In the genomic region with DNA sequence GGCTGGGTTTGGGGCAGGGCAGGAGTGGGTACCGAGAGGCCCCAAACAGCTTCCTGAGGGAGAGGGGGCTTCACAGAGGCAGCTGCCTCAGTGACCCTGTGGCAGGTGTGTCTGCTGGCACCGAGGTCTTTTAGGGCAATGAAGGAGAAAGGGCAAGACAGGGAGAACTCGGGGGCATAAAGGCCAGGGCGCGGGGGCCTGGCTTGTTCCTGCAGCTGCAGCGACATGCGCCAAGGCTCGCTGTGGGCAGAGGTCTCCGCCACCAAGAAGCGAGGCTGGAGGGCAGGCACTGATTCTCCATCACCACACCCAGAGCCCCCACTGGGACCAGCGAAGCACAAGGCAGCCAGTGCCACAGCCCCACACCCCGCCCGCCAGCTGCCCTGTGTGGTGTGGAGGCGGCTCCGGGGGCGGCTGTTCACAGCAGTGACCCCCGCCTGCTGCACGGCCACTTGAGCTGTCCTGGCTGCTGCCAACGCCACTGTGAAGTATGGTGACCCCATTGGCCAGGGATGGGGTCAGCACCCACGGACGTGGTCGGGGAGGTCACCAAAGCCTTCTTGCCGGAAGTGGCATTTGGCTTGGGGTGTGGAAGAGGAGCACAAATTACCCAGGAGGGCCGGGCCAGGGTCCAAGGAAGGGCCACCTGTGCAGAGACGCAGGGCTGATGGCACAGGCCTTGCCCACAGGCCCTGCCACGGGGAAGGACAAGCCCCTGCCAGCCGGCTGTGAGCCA, we compare ENCODE assay signal across 12 cellular contexts. TPM values are rescaled to one million over a fixed set of nuclear protein-coding genes. Genes with fewer than 3 reads are reported as not detected.
DNase-seq lines count a peak whose midpoint lies in the region; ATAC-seq, FAIRE-seq and TF ChIP-seq lines count a peak whose summit lies in the region.
"Had no signal": no experiment of that assay in that cellular context is flagged by ENCODE, and none has a peak within 500 bp of the region (broad histone marks: within the 10 kb centered on the region; RNA-seq: fewer than 3 reads in every experiment).

No MANE protein-coding gene starts in this region.

- H3K4me3 ChIP-seq in RWPE2 (ENCODE audit: severe bottlenecking), result no peak overlapping the region
- H3K4me3 ChIP-seq: SK-N-MC had no signal

- ATAC-seq in RWPE2 (ENCODE audit: low read depth) (no peak; the same call in 2 of the 3 replicates), GM21786 (IDR thresholded peaks at IDR 0.05; ENCODE audit: unreplicated experiment) (no peak)

- no peaks in the 10 kb centered on the region for H3K9me3 ChIP-seq in RWPE2 (ENCODE audit: severe bottlenecking)

- H3K27me3 ChIP-seq in RWPE2 (ENCODE audit: insufficient read depth, poor library complexity, severe bottlenecking) (no peaks in the 10 kb centered on the region), layer of hippocampus (ENCODE audit: control insufficient read depth, insufficient read depth, low read length) (no peaks in the 10 kb centered on the region)

- H3K36me3 ChIP-seq in RWPE2 (ENCODE audit: low read depth), result no peaks in the 10 kb centered on the region

- FAIRE-seq in frontal cortex (lab: Jason Lieb, UNC), result no peak
- FAIRE-seq: endometrium had no signal

- H3K27ac ChIP-seq in RWPE2 (ENCODE audit: poor library complexity, severe bottlenecking), result no peak overlapping the region
- peak overlapping the region; percentile 93 for H3K27ac ChIP-seq in layer of hippocampus (ENCODE audit: low read depth, low read length)
- peak overlapping the region; percentile 97 for H3K27ac ChIP-seq in substantia nigra (ENCODE audit: low read depth, low read length, poor library complexity, severe bottlenecking)
- H3K27ac ChIP-seq: 22Rv1, SK-N-MC had no signal

- TF ChIP-seq CTCF in RWPE2 (IDR thresholded peaks at IDR 0.05; ENCODE audit: poor library complexity, severe bottlenecking), result no peak

- peaks cover 12% of the 10 kb centered on the region for H3K4me1 ChIP-seq in RWPE2 (ENCODE audit: insufficient read depth, poor library complexity, severe bottlenecking)

- DNase-seq in DMS 273 (lab: John Stamatoyannopoulos, UW; ENCODE audit: unreplicated experiment) (peak; percentile 45), DMS 273 treated with DMSO at 0.1 percent for 48 hours (lab: John Stamatoyannopoulos, UW) (no peak), RWPE2 (ENCODE audit: low spot score) (peak; percentile 68), substantia nigra (lab: John Stamatoyannopoulos, UW) (peak in 1 of 49 donors; percentile 88), frontal cortex (ENCODE audit: low spot score in 2 of 2) (no peak), epidermal melanocyte (ENCODE audit: insufficient read length, low spot score) (no peak)
- DNase-seq: amniotic stem cell had no signal

RNA-seq across cellular contexts. Expression of a gene that starts 16.4 kb away (rescaled TPM):
- 51.4 TPM for total RNA-seq in frontal cortex

RNA-seq across cellular contexts. Expression of a gene that starts 16.7 kb away (rescaled TPM):
- total RNA-seq in frontal cortex, result 38.3 TPM

RNA-seq across cellular contexts. Expression of a gene that starts 17.1 kb away (rescaled TPM):
- 4.9 TPM for total RNA-seq in frontal cortex

RNA-seq across cellular contexts. Expression of a gene that starts 23.5 kb away (rescaled TPM):
- 260 TPM for total RNA-seq in frontal cortex

Comparison
In these comparisons a context has a peak if more than half of its experiments do, and no peak if none do; other contexts are left out.
1. DNase-seq: peak in DMS 273 (single experiment) and RWPE2 (single experiment); none in DMS 273 treated with DMSO at 0.1 percent for 48 hours (single experiment), frontal cortex (0 of 2) and epidermal melanocyte (single experiment).